Comparison of ENCODE assay signal across 1 cellular context in the genomic region with DNA sequence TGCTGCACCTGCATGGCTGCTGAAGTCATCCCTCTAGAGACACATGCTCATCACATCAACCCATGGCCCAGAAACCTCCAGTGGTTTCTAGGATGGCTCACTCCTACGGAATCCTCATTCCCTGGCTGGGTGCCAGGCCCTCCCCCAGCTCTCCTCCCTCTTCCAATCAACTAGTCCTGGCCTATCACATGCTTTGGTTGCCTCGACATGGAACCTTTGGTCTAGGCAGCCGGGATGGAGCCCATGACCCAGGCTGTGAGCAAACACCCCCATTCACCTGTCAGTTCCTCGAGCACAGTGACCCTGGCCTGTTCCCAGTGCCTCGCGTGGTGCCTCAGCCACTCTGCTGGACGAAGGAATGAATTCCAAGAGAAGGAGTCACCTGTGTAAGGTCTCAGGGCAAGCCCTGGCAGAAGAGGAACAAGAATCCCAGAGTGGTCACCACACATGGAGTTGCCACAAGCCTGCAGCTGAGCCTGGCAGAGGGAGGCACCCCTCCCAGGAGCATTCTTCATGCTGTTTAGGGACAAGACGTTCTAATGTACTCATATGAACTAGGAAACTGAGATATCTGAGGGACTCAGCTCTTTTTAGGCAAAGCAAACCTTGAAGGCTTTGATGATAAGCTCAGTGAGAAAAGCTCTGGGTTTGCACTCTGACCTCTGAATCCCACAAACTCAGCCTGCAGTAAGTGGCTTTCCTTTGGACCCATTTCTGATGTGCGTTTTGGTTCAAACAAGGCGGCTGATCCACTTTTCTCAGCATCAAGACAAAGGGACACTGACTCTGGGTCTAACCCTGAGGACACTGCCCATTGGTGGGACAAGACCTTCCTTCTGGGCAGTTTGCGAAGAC.
A peak's percentile ranks its signal among the peaks of the same experiment; 100 is the strongest.
TF ChIP-seq lines count a peak whose summit lies in the region.

No MANE protein-coding gene starts in this region.

TF ChIP-seq in HepG2, 621 proteins besides CTCF, POLR2A, EP300 and RAD21 (continued from another document and continues in another):
- TF ChIP-seq, protein P1, sequence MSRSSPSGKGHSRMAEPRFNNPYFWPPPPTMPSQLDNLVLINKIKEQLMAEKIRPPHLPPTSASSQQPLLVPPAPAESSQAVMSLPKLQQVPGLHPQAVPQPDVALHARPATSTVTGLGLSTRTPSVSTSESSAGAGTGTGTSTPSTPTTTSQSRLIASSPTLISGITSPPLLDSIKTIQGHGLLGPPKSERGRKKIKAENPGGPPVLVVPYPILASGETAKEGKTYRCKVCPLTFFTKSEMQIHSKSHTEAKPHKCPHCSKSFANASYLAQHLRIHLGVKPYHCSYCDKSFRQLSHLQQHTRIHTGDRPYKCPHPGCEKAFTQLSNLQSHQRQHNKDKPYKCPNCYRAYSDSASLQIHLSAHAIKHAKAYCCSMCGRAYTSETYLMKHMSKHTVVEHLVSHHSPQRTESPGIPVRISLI (CRISPR knock-in tag; IDR thresholded peaks at IDR 0.05; ENCODE audit: borderline replicate concordance), result no peak
- TF ChIP-seq WIZ (CRISPR knock-in tag; IDR thresholded peaks at IDR 0.05), result no peak; the same call in 1 of the 2 replicates
- TF ChIP-seq ZNF777 (CRISPR knock-in tag; IDR thresholded peaks at IDR 0.05), result no peak
- no peak for TF ChIP-seq ZNF550 (CRISPR knock-in tag; IDR thresholded peaks at IDR 0.05; ENCODE audit: borderline replicate concordance)
- TF ChIP-seq IKZF4 (CRISPR knock-in tag; IDR thresholded peaks at IDR 0.05; ENCODE audit: borderline replicate concordance, low read depth, not compliant biosample characterization), result no peak
- TF ChIP-seq CBX1 (IDR thresholded peaks at IDR 0.05; ENCODE audit: low read depth), result peak; percentile 55
- TF ChIP-seq, protein P2, sequence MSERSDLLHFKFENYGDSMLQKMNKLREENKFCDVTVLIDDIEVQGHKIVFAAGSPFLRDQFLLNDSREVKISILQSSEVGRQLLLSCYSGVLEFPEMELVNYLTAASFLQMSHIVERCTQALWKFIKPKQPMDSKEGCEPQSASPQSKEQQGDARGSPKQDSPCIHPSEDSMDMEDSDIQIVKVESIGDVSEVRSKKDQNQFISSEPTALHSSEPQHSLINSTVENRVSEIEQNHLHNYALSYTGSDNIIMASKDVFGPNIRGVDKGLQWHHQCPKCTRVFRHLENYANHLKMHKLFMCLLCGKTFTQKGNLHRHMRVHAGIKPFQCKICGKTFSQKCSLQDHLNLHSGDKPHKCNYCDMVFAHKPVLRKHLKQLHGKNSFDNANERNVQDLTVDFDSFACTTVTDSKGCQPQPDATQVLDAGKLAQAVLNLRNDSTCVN (CRISPR knock-in tag; IDR thresholded peaks at IDR 0.05; ENCODE audit: borderline replicate concordance), result no peak
- no peak for TF ChIP-seq SOX6 (IDR thresholded peaks at IDR 0.05)
- no peak for TF ChIP-seq SOX6 (CRISPR knock-in tag; IDR thresholded peaks at IDR 0.05)
- TF ChIP-seq SMYD3 (CRISPR knock-in tag; IDR thresholded peaks at IDR 0.05), result no peak
- no peak for TF ChIP-seq ZNF672 (CRISPR knock-in tag; IDR thresholded peaks at IDR 0.05)
- TF ChIP-seq TAF1 (CRISPR knock-in tag; IDR thresholded peaks at IDR 0.05), result no peak
- no peak for TF ChIP-seq FOXA1 (IDR thresholded peaks at IDR 0.05)
- 0 out of 2 replicates have a peak, but pooled peaks have one; percentile 1 for TF ChIP-seq FOXA1 (CRISPR knock-in tag; IDR thresholded peaks at IDR 0.05)
- no peak for TF ChIP-seq ZFP62 (CRISPR knock-in tag; IDR thresholded peaks at IDR 0.05)
- no peak for TF ChIP-seq ELF4 (CRISPR knock-in tag; IDR thresholded peaks at IDR 0.05; ENCODE audit: borderline replicate concordance)
- TF ChIP-seq ZSCAN9 (CRISPR knock-in tag; IDR thresholded peaks at IDR 0.05; ENCODE audit: borderline replicate concordance), result 0 out of 2 replicates have a peak, but pooled peaks have one; percentile 33
- TF ChIP-seq, protein P3, sequence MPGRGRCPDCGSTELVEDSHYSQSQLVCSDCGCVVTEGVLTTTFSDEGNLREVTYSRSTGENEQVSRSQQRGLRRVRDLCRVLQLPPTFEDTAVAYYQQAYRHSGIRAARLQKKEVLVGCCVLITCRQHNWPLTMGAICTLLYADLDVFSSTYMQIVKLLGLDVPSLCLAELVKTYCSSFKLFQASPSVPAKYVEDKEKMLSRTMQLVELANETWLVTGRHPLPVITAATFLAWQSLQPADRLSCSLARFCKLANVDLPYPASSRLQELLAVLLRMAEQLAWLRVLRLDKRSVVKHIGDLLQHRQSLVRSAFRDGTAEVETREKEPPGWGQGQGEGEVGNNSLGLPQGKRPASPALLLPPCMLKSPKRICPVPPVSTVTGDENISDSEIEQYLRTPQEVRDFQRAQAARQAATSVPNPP (CRISPR knock-in tag; IDR thresholded peaks at IDR 0.05), result no peak
- TF ChIP-seq SP4 (CRISPR knock-in tag; IDR thresholded peaks at IDR 0.05), result no peak
- TF ChIP-seq KDM2A (CRISPR knock-in tag; IDR thresholded peaks at IDR 0.05; ENCODE audit: borderline replicate concordance, low read depth), result 0 out of 2 replicates have a peak, but pooled peaks have one; percentile 34
- TF ChIP-seq, protein P4, sequence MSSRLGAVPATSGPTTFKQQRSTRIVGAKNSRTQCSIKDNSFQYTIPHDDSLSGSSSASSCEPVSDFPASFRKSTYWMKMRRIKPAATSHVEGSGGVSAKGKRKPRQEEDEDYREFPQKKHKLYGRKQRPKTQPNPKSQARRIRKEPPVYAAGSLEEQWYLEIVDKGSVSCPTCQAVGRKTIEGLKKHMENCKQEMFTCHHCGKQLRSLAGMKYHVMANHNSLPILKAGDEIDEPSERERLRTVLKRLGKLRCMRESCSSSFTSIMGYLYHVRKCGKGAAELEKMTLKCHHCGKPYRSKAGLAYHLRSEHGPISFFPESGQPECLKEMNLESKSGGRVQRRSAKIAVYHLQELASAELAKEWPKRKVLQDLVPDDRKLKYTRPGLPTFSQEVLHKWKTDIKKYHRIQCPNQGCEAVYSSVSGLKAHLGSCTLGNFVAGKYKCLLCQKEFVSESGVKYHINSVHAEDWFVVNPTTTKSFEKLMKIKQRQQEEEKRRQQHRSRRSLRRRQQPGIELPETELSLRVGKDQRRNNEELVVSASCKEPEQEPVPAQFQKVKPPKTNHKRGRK (CRISPR knock-in tag; IDR thresholded peaks at IDR 0.05), result no peak
- TF ChIP-seq, protein P5, sequence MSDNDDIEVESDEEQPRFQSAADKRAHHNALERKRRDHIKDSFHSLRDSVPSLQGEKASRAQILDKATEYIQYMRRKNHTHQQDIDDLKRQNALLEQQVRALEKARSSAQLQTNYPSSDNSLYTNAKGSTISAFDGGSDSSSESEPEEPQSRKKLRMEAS (IDR thresholded peaks at IDR 0.05), result peak; percentile 67; the same call in 1 of the 2 replicates
- TF ChIP-seq, protein P6, sequence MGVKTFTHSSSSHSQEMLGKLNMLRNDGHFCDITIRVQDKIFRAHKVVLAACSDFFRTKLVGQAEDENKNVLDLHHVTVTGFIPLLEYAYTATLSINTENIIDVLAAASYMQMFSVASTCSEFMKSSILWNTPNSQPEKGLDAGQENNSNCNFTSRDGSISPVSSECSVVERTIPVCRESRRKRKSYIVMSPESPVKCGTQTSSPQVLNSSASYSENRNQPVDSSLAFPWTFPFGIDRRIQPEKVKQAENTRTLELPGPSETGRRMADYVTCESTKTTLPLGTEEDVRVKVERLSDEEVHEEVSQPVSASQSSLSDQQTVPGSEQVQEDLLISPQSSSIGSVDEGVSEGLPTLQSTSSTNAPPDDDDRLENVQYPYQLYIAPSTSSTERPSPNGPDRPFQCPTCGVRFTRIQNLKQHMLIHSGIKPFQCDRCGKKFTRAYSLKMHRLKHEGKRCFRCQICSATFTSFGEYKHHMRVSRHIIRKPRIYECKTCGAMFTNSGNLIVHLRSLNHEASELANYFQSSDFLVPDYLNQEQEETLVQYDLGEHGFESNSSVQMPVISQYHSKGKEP (CRISPR knock-in tag; IDR thresholded peaks at IDR 0.05), result no peak
- TF ChIP-seq CCDC6 (CRISPR knock-in tag; IDR thresholded peaks at IDR 0.05), result no peak
- TF ChIP-seq, protein P7, sequence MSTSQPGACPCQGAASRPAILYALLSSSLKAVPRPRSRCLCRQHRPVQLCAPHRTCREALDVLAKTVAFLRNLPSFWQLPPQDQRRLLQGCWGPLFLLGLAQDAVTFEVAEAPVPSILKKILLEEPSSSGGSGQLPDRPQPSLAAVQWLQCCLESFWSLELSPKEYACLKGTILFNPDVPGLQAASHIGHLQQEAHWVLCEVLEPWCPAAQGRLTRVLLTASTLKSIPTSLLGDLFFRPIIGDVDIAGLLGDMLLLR (CRISPR knock-in tag; IDR thresholded peaks at IDR 0.05), result no peak
- TF ChIP-seq, protein P8, sequence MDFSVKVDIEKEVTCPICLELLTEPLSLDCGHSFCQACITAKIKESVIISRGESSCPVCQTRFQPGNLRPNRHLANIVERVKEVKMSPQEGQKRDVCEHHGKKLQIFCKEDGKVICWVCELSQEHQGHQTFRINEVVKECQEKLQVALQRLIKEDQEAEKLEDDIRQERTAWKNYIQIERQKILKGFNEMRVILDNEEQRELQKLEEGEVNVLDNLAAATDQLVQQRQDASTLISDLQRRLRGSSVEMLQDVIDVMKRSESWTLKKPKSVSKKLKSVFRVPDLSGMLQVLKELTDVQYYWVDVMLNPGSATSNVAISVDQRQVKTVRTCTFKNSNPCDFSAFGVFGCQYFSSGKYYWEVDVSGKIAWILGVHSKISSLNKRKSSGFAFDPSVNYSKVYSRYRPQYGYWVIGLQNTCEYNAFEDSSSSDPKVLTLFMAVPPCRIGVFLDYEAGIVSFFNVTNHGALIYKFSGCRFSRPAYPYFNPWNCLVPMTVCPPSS (IDR thresholded peaks at IDR 0.05), result no peak
- peak; percentile 35 for TF ChIP-seq HNF4G (IDR thresholded peaks at IDR 0.05; ENCODE audit: borderline replicate concordance, low read depth, low read length)
- no peak for TF ChIP-seq HNF4G (CRISPR knock-in tag; IDR thresholded peaks at IDR 0.05; ENCODE audit: borderline replicate concordance, low read depth)
- no peak for TF ChIP-seq FOXK2 (IDR thresholded peaks at IDR 0.05)
- no peak for TF ChIP-seq AKAP8 (CRISPR knock-in tag; IDR thresholded peaks at IDR 0.05)
- TF ChIP-seq JARID2 (CRISPR knock-in tag; IDR thresholded peaks at IDR 0.05; ENCODE audit: insufficient replicate concordance), result no peak
- 0 out of 2 replicates have a peak, but pooled peaks have one; percentile 51 for TF ChIP-seq NR2F6 (IDR thresholded peaks at IDR 0.05)
- peak; percentile 17; the same call in 1 of the 2 replicates for TF ChIP-seq NR2F6 (CRISPR knock-in tag; IDR thresholded peaks at IDR 0.05)
- TF ChIP-seq ZNF547 (CRISPR knock-in tag; IDR thresholded peaks at IDR 0.05), result no peak
- TF ChIP-seq, protein P9, sequence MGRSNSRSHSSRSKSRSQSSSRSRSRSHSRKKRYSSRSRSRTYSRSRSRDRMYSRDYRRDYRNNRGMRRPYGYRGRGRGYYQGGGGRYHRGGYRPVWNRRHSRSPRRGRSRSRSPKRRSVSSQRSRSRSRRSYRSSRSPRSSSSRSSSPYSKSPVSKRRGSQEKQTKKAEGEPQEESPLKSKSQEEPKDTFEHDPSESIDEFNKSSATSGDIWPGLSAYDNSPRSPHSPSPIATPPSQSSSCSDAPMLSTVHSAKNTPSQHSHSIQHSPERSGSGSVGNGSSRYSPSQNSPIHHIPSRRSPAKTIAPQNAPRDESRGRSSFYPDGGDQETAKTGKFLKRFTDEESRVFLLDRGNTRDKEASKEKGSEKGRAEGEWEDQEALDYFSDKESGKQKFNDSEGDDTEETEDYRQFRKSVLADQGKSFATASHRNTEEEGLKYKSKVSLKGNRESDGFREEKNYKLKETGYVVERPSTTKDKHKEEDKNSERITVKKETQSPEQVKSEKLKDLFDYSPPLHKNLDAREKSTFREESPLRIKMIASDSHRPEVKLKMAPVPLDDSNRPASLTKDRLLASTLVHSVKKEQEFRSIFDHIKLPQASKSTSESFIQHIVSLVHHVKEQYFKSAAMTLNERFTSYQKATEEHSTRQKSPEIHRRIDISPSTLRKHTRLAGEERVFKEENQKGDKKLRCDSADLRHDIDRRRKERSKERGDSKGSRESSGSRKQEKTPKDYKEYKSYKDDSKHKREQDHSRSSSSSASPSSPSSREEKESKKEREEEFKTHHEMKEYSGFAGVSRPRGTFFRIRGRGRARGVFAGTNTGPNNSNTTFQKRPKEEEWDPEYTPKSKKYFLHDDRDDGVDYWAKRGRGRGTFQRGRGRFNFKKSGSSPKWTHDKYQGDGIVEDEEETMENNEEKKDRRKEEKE (IDR thresholded peaks at IDR 0.05), result no peak
- TF ChIP-seq CEBPB (IDR thresholded peaks at IDR 0.05; ENCODE audit: borderline replicate concordance, low read depth, low read length), result no peak
- TF ChIP-seq ZNF577 (CRISPR knock-in tag; IDR thresholded peaks at IDR 0.05; ENCODE audit: borderline replicate concordance, low read depth), result no peak
- no peak for TF ChIP-seq ZKSCAN8 (CRISPR knock-in tag; IDR thresholded peaks at IDR 0.05; ENCODE audit: borderline replicate concordance)
- TF ChIP-seq HOXD1 (CRISPR knock-in tag; IDR thresholded peaks at IDR 0.05), result no peak; the same call in 1 of the 2 replicates
- TF ChIP-seq ZFX (CRISPR knock-in tag; IDR thresholded peaks at IDR 0.05; ENCODE audit: low read depth), result peak; percentile 59; the same call in 1 of the 2 replicates
- TF ChIP-seq RBAK (CRISPR knock-in tag; IDR thresholded peaks at IDR 0.05), result no peak
- TF ChIP-seq CCAR2 (optimal IDR thresholded peaks at IDR 0.05; ENCODE audit: low read depth, low read length), result no peak
- TF ChIP-seq, protein P10, sequence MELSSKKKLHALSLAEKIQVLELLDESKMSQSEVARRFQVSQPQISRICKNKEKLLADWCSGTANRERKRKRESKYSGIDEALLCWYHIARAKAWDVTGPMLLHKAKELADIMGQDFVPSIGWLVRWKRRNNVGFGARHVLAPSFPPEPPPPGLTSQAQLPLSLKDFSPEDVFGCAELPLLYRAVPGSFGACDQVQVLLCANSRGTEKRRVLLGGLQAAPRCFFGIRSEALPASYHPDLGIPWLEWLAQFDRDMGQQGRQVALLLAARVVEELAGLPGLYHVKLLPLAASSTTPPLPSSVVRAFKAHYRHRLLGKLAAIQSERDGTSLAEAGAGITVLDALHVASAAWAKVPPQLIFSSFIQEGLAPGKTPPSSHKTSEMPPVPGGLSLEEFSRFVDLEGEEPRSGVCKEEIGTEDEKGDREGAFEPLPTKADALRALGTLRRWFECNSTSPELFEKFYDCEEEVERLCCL (CRISPR knock-in tag; IDR thresholded peaks at IDR 0.05; ENCODE audit: borderline replicate concordance), result no peak
- TF ChIP-seq, protein P11, sequence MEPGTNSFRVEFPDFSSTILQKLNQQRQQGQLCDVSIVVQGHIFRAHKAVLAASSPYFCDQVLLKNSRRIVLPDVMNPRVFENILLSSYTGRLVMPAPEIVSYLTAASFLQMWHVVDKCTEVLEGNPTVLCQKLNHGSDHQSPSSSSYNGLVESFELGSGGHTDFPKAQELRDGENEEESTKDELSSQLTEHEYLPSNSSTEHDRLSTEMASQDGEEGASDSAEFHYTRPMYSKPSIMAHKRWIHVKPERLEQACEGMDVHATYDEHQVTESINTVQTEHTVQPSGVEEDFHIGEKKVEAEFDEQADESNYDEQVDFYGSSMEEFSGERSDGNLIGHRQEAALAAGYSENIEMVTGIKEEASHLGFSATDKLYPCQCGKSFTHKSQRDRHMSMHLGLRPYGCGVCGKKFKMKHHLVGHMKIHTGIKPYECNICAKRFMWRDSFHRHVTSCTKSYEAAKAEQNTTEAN (CRISPR knock-in tag; conservative IDR thresholded peaks at IDR 0.05), result no peak
- no peak for TF ChIP-seq HNRNPUL1 (IDR thresholded peaks at IDR 0.05; ENCODE audit: low read depth, low read length)
- no peak for TF ChIP-seq ZNF660 (CRISPR knock-in tag; IDR thresholded peaks at IDR 0.05; ENCODE audit: borderline replicate concordance, low read depth)
- TF ChIP-seq FOXM1 (CRISPR knock-in tag; IDR thresholded peaks at IDR 0.05), result no peak
- peak; percentile 59; the same call in 1 of the 2 replicates for TF ChIP-seq MYC (CRISPR knock-in tag; IDR thresholded peaks at IDR 0.05; ENCODE audit: borderline replicate concordance)
- no peak for TF ChIP-seq MAFG (CRISPR knock-in tag; IDR thresholded peaks at IDR 0.05)
